ENCODE assay signal across 15 cellular contexts in the genomic region with DNA sequence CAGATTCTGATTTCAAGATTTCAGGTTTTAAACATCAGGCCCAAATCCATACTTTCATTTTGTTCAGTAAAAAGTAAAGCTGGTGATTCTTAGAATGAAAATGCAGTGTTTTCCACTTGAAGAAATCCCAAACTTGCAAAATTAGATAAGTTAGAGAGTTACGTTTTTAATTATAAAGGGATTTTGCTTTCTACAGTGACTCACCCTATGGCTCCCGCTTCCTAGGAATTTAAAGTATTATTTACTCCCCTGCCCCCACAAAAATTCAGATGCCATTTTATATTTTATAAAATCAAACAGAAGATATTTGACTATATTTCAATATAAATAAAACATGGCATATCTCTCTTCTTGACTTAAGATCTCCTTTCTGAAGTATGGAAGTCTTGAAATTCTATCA.
"Had no signal": no experiment of that assay in that cellular context is flagged by ENCODE, and none has a peak within 500 bp of the region (broad histone marks: within the 10 kb centered on the region; RNA-seq: fewer than 3 reads in every experiment).

No MANE protein-coding gene starts in this region.

- H3K9me3 ChIP-seq: gastrocnemius medialis, heart left ventricle, psoas muscle, thyroid gland had no signal

- H3K4me3 ChIP-seq: gastrocnemius medialis, heart left ventricle, lung, psoas muscle, thyroid gland had no signal

- H3K27ac ChIP-seq: gastrocnemius medialis, heart left ventricle, psoas muscle, thyroid gland had no signal

- H3K36me3 ChIP-seq: gastrocnemius medialis, heart left ventricle, thyroid gland had no signal

- H3K27me3 ChIP-seq: gastrocnemius medialis, thyroid gland had no signal

- ATAC-seq: activated naive CD4-positive, alpha-beta T cell treated with anti-CD3 and anti-CD28 coated beads, Interleukin-2, amount 50 U/mL, for 72 hours; activated T-cell treated with anti-CD3 and anti-CD28 coated beads, Interleukin-2, amount 50 U/mL, for 72 hours; gastrocnemius medialis; heart left ventricle; naive thymus-derived CD4-positive, alpha-beta T cell; psoas muscle; stimulated activated naive B cell treated with anti-CD40 and anti-IgM and Interleukin-4, amounts not matched to agents 10 μg/mL and 1 μg/mL and 100 μg/mL, for 72 hours had no signal

- DNase-seq: activated CD4-positive, alpha-beta T cell treated with anti-CD3 and anti-CD28 coated beads, Interleukin-2, amount 10 ng/mL, durations not matched to agents 7 days and 5 days; activated CD8-positive, alpha-beta memory T cell treated with anti-CD3 and anti-CD28 coated beads, Interleukin-2, amount 50 U/mL, for 48 hours; activated gamma-delta T cell; activated T-cell treated with anti-CD3 and anti-CD28 coated beads, Interleukin-2, amount 50 U/mL, for 72 hours; cerebellar nuclear complex; effector memory CD4-positive, alpha-beta T cell; gastrocnemius medialis; heart left ventricle; naive thymus-derived CD4-positive, alpha-beta T cell; psoas muscle; stimulated activated CD4-positive, alpha-beta T cell treated with anti-CD3 and anti-CD28 coated beads, Interleukin-4, amount 100 ng/mL, for 1 hour; stimulated activated naive B cell treated with anti-CD40 and anti-IgM and Interleukin-4, amounts not matched to agents 10 μg/mL and 1 μg/mL and 100 μg/mL, for 72 hours; thyroid gland had no signal

- H3K4me1 ChIP-seq: gastrocnemius medialis, psoas muscle, thyroid gland had no signal
